ENCODE assay signal across 19 cellular contexts in genomic region chr22:47570851-47571250, GRCh38.
"Had no signal": no experiment of that assay in that cellular context is flagged by ENCODE, and none has a peak within 500 bp of the region (broad histone marks: within the 10 kb centered on the region; RNA-seq: fewer than 3 reads in every experiment).

No MANE protein-coding gene starts in this region.

- H3K4me1 Mint-ChIP-seq: mesothelial cell of epicardium had no signal

- H3K27ac ChIP-seq: coronary artery, dorsolateral prefrontal cortex, esophagus muscularis mucosa, foreskin keratinocyte, gastroesophageal sphincter, heart left ventricle, hepatocyte, left lung, lower lobe of right lung had no signal

- H3K4me3 Mint-ChIP-seq: mesothelial cell of epicardium had no signal

- H3K4me3 ChIP-seq: coronary artery, dorsolateral prefrontal cortex, esophagus muscularis mucosa, gastroesophageal sphincter, heart left ventricle, hepatocyte, left lung, lower lobe of right lung, mucosa of descending colon had no signal

- DNase-seq: dermis blood vessel endothelial cell; effector CD4-positive, alpha-beta T cell; effector memory CD4-positive, alpha-beta T cell; foreskin keratinocyte; kidney; kidney glomerular epithelial cell; left cardiac atrium; left lung; left ventricle myocardium superior; lower lobe of right lung; mesenchymal stem cell; mucosa of descending colon had no signal

- H3K4me1 ChIP-seq: esophagus muscularis mucosa, foreskin keratinocyte, gastroesophageal sphincter, heart left ventricle, left lung, lower lobe of right lung had no signal

- H3K36me3 ChIP-seq: esophagus muscularis mucosa, gastroesophageal sphincter, heart left ventricle, left lung, lower lobe of right lung had no signal

- H3K27me3 ChIP-seq: foreskin keratinocyte, hepatocyte had no signal

- H3K9me3 ChIP-seq: esophagus muscularis mucosa, gastroesophageal sphincter, heart left ventricle, left lung, lower lobe of right lung, mucosa of descending colon had no signal

- H3K27ac Mint-ChIP-seq: mesothelial cell of epicardium had no signal

- ATAC-seq: foreskin keratinocyte, gastroesophageal sphincter, left cardiac atrium, left lung, left ventricle myocardium superior, lower lobe of right lung, mucosa of descending colon had no signal
